ENCODE assay signal across 1 cellular context in the genomic region with DNA sequence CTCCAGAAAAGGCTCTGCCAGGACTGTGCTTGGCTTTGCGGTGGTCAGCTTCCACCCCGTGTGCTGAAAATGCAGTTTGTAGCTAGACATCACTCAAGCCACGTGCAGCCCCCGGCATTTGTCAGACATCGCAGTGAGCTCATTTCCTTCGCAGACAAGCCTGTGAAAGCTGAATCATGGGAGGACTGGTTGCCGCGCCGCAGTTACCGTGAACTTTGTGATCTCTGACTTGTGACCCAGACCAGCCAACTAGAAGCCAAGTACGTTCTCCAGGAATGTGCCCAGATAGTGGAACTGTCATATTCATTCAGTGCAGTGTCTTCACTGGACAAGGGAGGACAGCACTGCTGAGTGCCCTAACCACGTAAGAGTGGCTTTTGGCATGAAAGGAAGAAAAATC.
A peak's percentile ranks its signal among the peaks of the same experiment; 100 is the strongest.
TF ChIP-seq lines count a peak whose summit lies in the region.

No MANE protein-coding gene starts in this region.

TF ChIP-seq in endothelial cell of umbilical vein, 7 proteins besides CTCF, POLR2A, EP300 and RAD21 (continued from another document):
- TF ChIP-seq GATA2 (IDR thresholded peaks at IDR 0.05; ENCODE audit: insufficient read depth, insufficient read length, low read depth, low read length) (no peak), MAX (IDR thresholded peaks at IDR 0.05; ENCODE audit: insufficient read depth, insufficient read length) (peak; percentile 85)
